In genomic region chr15:101433396-101433795, GRCh38 we compare ENCODE assay signal across 20 cellular contexts.
"Had no signal": no experiment of that assay in that cellular context is flagged by ENCODE, and none has a peak within 500 bp of the region (broad histone marks: within the 10 kb centered on the region; RNA-seq: fewer than 3 reads in every experiment).

No MANE protein-coding gene starts in this region.

- H3K4me1 ChIP-seq: tibial nerve, uterus had no signal

- ATAC-seq: activated CD4-positive, CD25-positive, alpha-beta regulatory T cell treated with anti-CD3 and anti-CD28 coated beads, Interleukin-2, amount 50 U/mL, for 24 hours; activated CD8-positive, alpha-beta T cell treated with anti-CD3 and anti-CD28 coated beads, Interleukin-2, amount 10 ng/mL, durations not matched to agents 7 days and 5 days; esophagus mucosa; gastrocnemius medialis; naive thymus-derived CD4-positive, alpha-beta T cell had no signal

- H3K27ac ChIP-seq: gastrocnemius medialis, tibial nerve, uterus had no signal

- FAIRE-seq: bronchial epithelial cell had no signal

- H3K4me3 ChIP-seq: gastrocnemius medialis, tibial nerve, uterus had no signal

- H3K4me3 Mint-ChIP-seq: activated CD4-positive, alpha-beta T cell treated with anti-CD3 and anti-CD28 coated beads, Interleukin-2, amount 10 ng/mL, durations not matched to agents 7 days and 5 days; activated CD8-positive, alpha-beta T cell treated with anti-CD3 and anti-CD28 coated beads, Interleukin-2, amount 10 ng/mL, durations not matched to agents 7 days and 5 days; activated naive CD8-positive, alpha-beta T cell; activated T-helper 1 cell treated with anti-CD3 and anti-CD28 coated beads, Interleukin-12 subunit alpha, Interleukin-12 subunit beta, Interleukin-2, Interleukin-4 antibody, amounts not matched to agents 30 ng/mL and 10 ng/mL and 1 ng/mL, durations not matched to agents 14 hours and 24 hours and 36 hours; immature natural killer cell; naive thymus-derived CD4-positive, alpha-beta T cell had no signal

- DNase-seq: activated CD4-positive, alpha-beta T cell treated with anti-CD3 and anti-CD28 coated beads, Interleukin-2, amount 10 ng/mL, durations not matched to agents 7 days and 5 days; activated CD8-positive, alpha-beta T cell treated with anti-CD3 and anti-CD28 coated beads, Interleukin-2, amount 10 ng/mL, durations not matched to agents 7 days and 5 days; cerebellar nuclear complex; effector CD8-positive, alpha-beta T cell; gastrocnemius medialis; immature natural killer cell; mesendoderm; stimulated activated CD8-positive, alpha-beta memory T cell treated with anti-CD3 and anti-CD28 coated beads, Interleukin-4, amount 100 ng/mL, for 48 hours; stimulated activated naive CD4-positive, alpha-beta T cell treated with Interleukin-2 at 50 U/mL for 16 hours; substantia nigra; T-helper 1 cell; T1000; uterus had no signal

- H3K4me1 Mint-ChIP-seq: activated CD4-positive, alpha-beta T cell treated with anti-CD3 and anti-CD28 coated beads, Interleukin-2, amount 10 ng/mL, durations not matched to agents 7 days and 5 days; immature natural killer cell; naive thymus-derived CD4-positive, alpha-beta T cell had no signal

- H3K36me3 ChIP-seq: tibial nerve, uterus had no signal

- H3K9me3 Mint-ChIP-seq: activated CD4-positive, alpha-beta T cell treated with anti-CD3 and anti-CD28 coated beads, Interleukin-2, amount 10 ng/mL, durations not matched to agents 7 days and 5 days; activated T-helper 1 cell treated with anti-CD3 and anti-CD28 coated beads, Interleukin-12 subunit alpha, Interleukin-12 subunit beta, Interleukin-2, Interleukin-4 antibody, amounts not matched to agents 30 ng/mL and 10 ng/mL and 1 ng/mL, durations not matched to agents 14 hours and 24 hours and 36 hours; naive thymus-derived CD4-positive, alpha-beta T cell had no signal

- H3K27me3 ChIP-seq: gastrocnemius medialis, tibial nerve, uterus had no signal

- H3K36me3 Mint-ChIP-seq: activated naive CD8-positive, alpha-beta T cell; immature natural killer cell; naive thymus-derived CD4-positive, alpha-beta T cell had no signal

- H3K9me3 ChIP-seq: gastrocnemius medialis, tibial nerve, uterus had no signal

- H3K27ac Mint-ChIP-seq: activated CD4-positive, alpha-beta T cell treated with anti-CD3 and anti-CD28 coated beads, Interleukin-2, amount 10 ng/mL, durations not matched to agents 7 days and 5 days; activated CD8-positive, alpha-beta T cell treated with anti-CD3 and anti-CD28 coated beads, Interleukin-2, amount 10 ng/mL, durations not matched to agents 7 days and 5 days; activated naive CD8-positive, alpha-beta T cell; activated T-helper 1 cell treated with anti-CD3 and anti-CD28 coated beads, Interleukin-12 subunit alpha, Interleukin-12 subunit beta, Interleukin-2, Interleukin-4 antibody, amounts not matched to agents 30 ng/mL and 10 ng/mL and 1 ng/mL, durations not matched to agents 14 hours and 24 hours and 36 hours; immature natural killer cell; naive thymus-derived CD4-positive, alpha-beta T cell had no signal
